In genomic region chr7:75732016-75732521, GRCh38 we compare ENCODE assay signal across 19 cellular contexts. TPM values are rescaled to one million over a fixed set of nuclear protein-coding genes. Genes with fewer than 3 reads are reported as not detected.
DNase-seq lines count a peak whose midpoint lies in the region; ATAC-seq and TF ChIP-seq lines count a peak whose summit lies in the region.
"Had no signal": no experiment of that assay in that cellular context is flagged by ENCODE, and none has a peak within 500 bp of the region (broad histone marks: within the 10 kb centered on the region; RNA-seq: fewer than 3 reads in every experiment).

No MANE protein-coding gene starts in this region.

- H3K4me2 ChIP-seq in OCI-LY7 (ENCODE audit: low read length) = peak overlapping the region; percentile 69
- no peak overlapping the region for H3K4me2 ChIP-seq in hepatocyte
- peak overlapping the region; percentile 72 for H3K4me2 ChIP-seq in skeletal muscle satellite cell (ENCODE audit: low read length)

- H4K20me1 ChIP-seq in OCI-LY7 (ENCODE audit: insufficient read depth, low read length) (no peaks in the 10 kb centered on the region), hepatocyte (ENCODE audit: insufficient read depth, poor library complexity, severe bottlenecking) (no peaks in the 10 kb centered on the region)

- CTCF ChIA-PET in OCI-LY7 (lab: Charles Lee; ENCODE audit: unreplicated experiment) = no interaction called here

- intact Hi-C loops in OCI-LY7 (cut with micrococcal nuclease; ENCODE audit: unreplicated experiment) = loop anchor here (10.0 kb wide), 1 partner anchor 207 kb away; no protein-coding TSS in a partner anchor

- H3K4me3 ChIP-seq in ACC112 (ENCODE audit: low read depth, low read length) = no peak overlapping the region
- H3K4me3 ChIP-seq in OCI-LY7 (ENCODE audit: low read depth, low read length, poor library complexity, severe bottlenecking) = no peak overlapping the region
- no peak overlapping the region for H3K4me3 ChIP-seq in hepatocyte
- no peak overlapping the region for H3K4me3 ChIP-seq in skeletal muscle satellite cell (ENCODE audit: low read length)
- H3K4me3 ChIP-seq: uterus had no signal

- DNase-seq in OCI-LY7 (ENCODE audit: low spot score) (no peak), hepatocyte (ENCODE audit: low spot score) (no peak)
- DNase-seq in activated naive CD4-positive, alpha-beta T cell treated with anti-CD3 and anti-CD28 coated beads, Interleukin-2, amount 50 U/mL, for 16 hours = no peak
- DNase-seq: activated CD4-positive, alpha-beta T cell treated with anti-CD3 and anti-CD28 coated beads, Interleukin-2, amount 50 U/mL, for 4 hours; COR-L47; effector memory CD8-positive, alpha-beta T cell; KG1; naive thymus-derived CD8-positive, alpha-beta T cell; NCI-H1930; SHP77 had no signal

- H3K9me2 ChIP-seq in OCI-LY7 (ENCODE audit: insufficient read depth, low read length) = no peaks in the 10 kb centered on the region
- no peaks in the 10 kb centered on the region for H3K9me2 ChIP-seq in hepatocyte (replicated peaks; ENCODE audit: insufficient read depth)

- peak overlapping the region; percentile 55 for H3K9ac ChIP-seq in skeletal muscle satellite cell (ENCODE audit: low read depth, low read length)

- H2AFZ ChIP-seq in ACC112 (ENCODE audit: low read length, unreplicated experiment) = no peak overlapping the region
- H2AFZ ChIP-seq in OCI-LY7 (ENCODE audit: low read length) = no peak overlapping the region; the same call in 1 of the 2 replicates
- H2AFZ ChIP-seq in hepatocyte = no peak overlapping the region

- H3K36me3 ChIP-seq in ACC112 (ENCODE audit: insufficient read depth, low read length) (no peaks in the 10 kb centered on the region), OCI-LY7 (ENCODE audit: insufficient read depth, low read length) (peaks cover 11% of the 10 kb centered on the region; the same call in 1 of the 2 replicates), hepatocyte (replicated peaks; ENCODE audit: insufficient read depth, low read depth) (no peaks in the 10 kb centered on the region), skeletal muscle satellite cell (ENCODE audit: insufficient read depth, low read length) (peaks cover 22% of the 10 kb centered on the region)
- H3K36me3 ChIP-seq: uterus had no signal

- H3K4me1 ChIP-seq in ACC112 (ENCODE audit: control insufficient read depth, insufficient read depth, low read length, unreplicated experiment) (peaks cover 30% of the 10 kb centered on the region), OCI-LY7 (ENCODE audit: insufficient read depth, low read length, poor library complexity, severe bottlenecking) (peaks cover 84% of the 10 kb centered on the region), hepatocyte (ENCODE audit: insufficient read depth) (peaks cover 16% of the 10 kb centered on the region), skeletal muscle satellite cell (ENCODE audit: control insufficient read depth, insufficient read depth, low read length) (peaks cover 57% of the 10 kb centered on the region)
- H3K4me1 ChIP-seq: uterus had no signal

- ATAC-seq in HG02798 (IDR thresholded peaks at IDR 0.05; ENCODE audit: poor library complexity, unreplicated experiment) (no peak), GM21423 (IDR thresholded peaks at IDR 0.05; ENCODE audit: unreplicated experiment) (no peak), GM21717 (IDR thresholded peaks at IDR 0.05; ENCODE audit: unreplicated experiment) (no peak)
- ATAC-seq: effector memory CD8-positive, alpha-beta T cell; naive thymus-derived CD8-positive, alpha-beta T cell had no signal

- H3K9me3 ChIP-seq in OCI-LY7 (ENCODE audit: low read length) = no peaks in the 10 kb centered on the region
- no peaks in the 10 kb centered on the region for H3K9me3 ChIP-seq in hepatocyte (ENCODE audit: low read depth)
- H3K9me3 ChIP-seq in skeletal muscle satellite cell (replicated peaks; ENCODE audit: low read length) = no peaks in the 10 kb centered on the region
- H3K9me3 ChIP-seq: uterus had no signal

- 81% methylated on average over 12 of the region's 12 CpGs for WGBS in hepatocyte (ENCODE audit: low lambda C conversion rate, missing lambda C conversion rate)

- BruUV-seq in OCI-LY7 (replicated peaks; lab: Mats Ljungman, UMichigan) = no TSS peak

- H3K27me3 ChIP-seq in ACC112 (ENCODE audit: insufficient read depth, low read length) (no peaks in the 10 kb centered on the region), hepatocyte (peaks cover 7% of the 10 kb centered on the region), skeletal muscle satellite cell (ENCODE audit: control insufficient read depth, insufficient read depth, low read length) (no peaks in the 10 kb centered on the region)
- H3K27me3 ChIP-seq: uterus had no signal

- peak overlapping the region; percentile 86 for H3K27ac ChIP-seq in ACC112 (ENCODE audit: low read depth, low read length)
- peak overlapping the region; percentile 76 for H3K27ac ChIP-seq in OCI-LY7 (ENCODE audit: low read depth, low read length, poor library complexity, severe bottlenecking)
- H3K27ac ChIP-seq in hepatocyte = peak overlapping the region; percentile 45

- POLR2A ChIA-PET in OCI-LY7 (lab: Charles Lee) = interaction anchor here (0.5 to 3.2 kb wide), 8 partner anchors 8 to 84 kb away, joined by 3 to 17 read pairs (median 3); partner anchors contain the start of gene HIP1

- peaks cover 4% of the 10 kb centered on the region for H3K79me2 ChIP-seq in ACC112 (ENCODE audit: control insufficient read depth, insufficient read depth, low read length, unreplicated experiment)
- peaks cover 33% of the 10 kb centered on the region; the same call in 1 of the 2 replicates for H3K79me2 ChIP-seq in OCI-LY7 (ENCODE audit: insufficient read depth, low read depth, low read length)
- H3K79me2 ChIP-seq in hepatocyte = peaks cover 5% of the 10 kb centered on the region

- TF ChIP-seq CTCF in OCI-LY7 (conservative IDR thresholded peaks at IDR 0.05; ENCODE audit: low read length) (no peak), hepatocyte (IDR thresholded peaks at IDR 0.05; ENCODE audit: poor library complexity) (no peak)

RNA-seq across cellular contexts. Expression of gene HIP1, which starts 6.7 kb away (rescaled TPM):
- total RNA-seq in OCI-LY7 (2014; rRNA removed; shearing (Covaris generic)) = 15.0 and 15.8 TPM in 2 replicates
- 27.8 and 30.5 TPM in 2 replicates for total RNA-seq in OCI-LY7 (2022)
- total RNA-seq in hepatocyte = 9.3 and 14.5 TPM in 2 replicates
- polyA plus RNA-seq in hepatocyte = 7.4 and 8.3 TPM in 2 replicates
- total RNA-seq in skeletal muscle satellite cell (2012; rRNA removed) = 14.2 and 18.8 TPM in 2 replicates

RNA-seq across cellular contexts. Expression of gene CCL26, which starts 39.9 kb away (rescaled TPM):
- total RNA-seq in OCI-LY7 (2014; rRNA removed; shearing (Covaris generic)) = not detected in 2 replicates
- total RNA-seq in OCI-LY7 (2022) = not detected in 2 replicates
- 7.5 and 15.3 TPM in 2 replicates for total RNA-seq in hepatocyte
- polyA plus RNA-seq in hepatocyte = 7.3 and 8.7 TPM in 2 replicates
- total RNA-seq in skeletal muscle satellite cell (2012; rRNA removed) = 0.51 TPM in 1 of 2 replicates, not detected in the other
- total RNA-seq: chondrocyte; Daoy; naive thymus-derived CD8-positive, alpha-beta T cell; skeletal muscle tissue; uterus had no signal
- polyA plus RNA-seq: naive thymus-derived CD8-positive, alpha-beta T cell had no signal
